ENCODE assay signal across 22 cellular contexts in genomic region chr11:66848671-66849500, GRCh38. TPM values are rescaled to one million over a fixed set of nuclear protein-coding genes. Genes with fewer than 3 reads are reported as not detected.
A peak's percentile ranks its signal among the peaks of the same experiment; 100 is the strongest.
DNase-seq lines count a peak whose midpoint lies in the region; ATAC-seq and TF ChIP-seq lines count a peak whose summit lies in the region.
"Had no signal": no experiment of that assay in that cellular context is flagged by ENCODE, and none has a peak within 500 bp of the region (broad histone marks: within the 10 kb centered on the region; RNA-seq: fewer than 3 reads in every experiment).

No MANE protein-coding gene starts in this region.

- no peaks in the 10 kb centered on the region for H3K9me3 Mint-ChIP-seq in activated CD8-positive, alpha-beta memory T cell treated with anti-CD3 and anti-CD28 coated beads, Interleukin-2, amount 10 ng/mL, durations not matched to agents 7 days and 5 days (ENCODE audit: low read depth)
- H3K9me3 Mint-ChIP-seq: GM23338; T-helper 1 cell treated with Interleukin-12 subunit alpha and Interleukin-12 subunit beta and Interleukin-4 antibody, amounts not matched to agents 30 μg/mL and 1 μg/mL, for 36 hours had no signal

- intact Hi-C loops in IMR-90 (cut with micrococcal nuclease) (no loop called here), sciatic nerve (cut with DNase I) (no loop called here), testis (cut with DNase I; ENCODE audit: low total_unique reads) (no loop called here)

- H2BK120ac ChIP-seq in IMR-90 (ENCODE audit: low read depth, low read length) = no peak overlapping the region

- H3K14ac ChIP-seq in IMR-90 (replicated peaks; ENCODE audit: low read depth, low read length) = no peak overlapping the region

- H3K18ac ChIP-seq in IMR-90 (ENCODE audit: low read depth, low read length) = no peak overlapping the region

- 0 out of 2 replicates have a peak, but pooled peaks have one; percentile 20 for TF ChIP-seq POLR2A in IMR-90 (IDR thresholded peaks at IDR 0.05; ENCODE audit: low read depth, low read length)
- no peak for TF ChIP-seq POLR2A in testis (IDR thresholded peaks at IDR 0.05)

- no peak for ATAC-seq in activated CD8-positive, alpha-beta memory T cell treated with anti-CD3 and anti-CD28 coated beads, Interleukin-2, amount 10 ng/mL, durations not matched to agents 7 days and 5 days
- ATAC-seq in IMR-90 (ENCODE audit: low read depth) (no peak), sciatic nerve (no peak), GM18868 (IDR thresholded peaks at IDR 0.05; ENCODE audit: unreplicated experiment) (no peak)
- ATAC-seq: GM23338; heart right ventricle; stimulated activated naive CD8-positive, alpha-beta T cell treated with anti-CD3 and anti-CD28 coated beads, Interleukin-15, Interleukin-2, amounts not matched to agents 100 U/mL and 50 U/mL, for 24 hours had no signal

- no TSS peak for BruUV-seq in IMR-90 (replicated peaks; lab: Mats Ljungman, UMichigan)

- H4K91ac ChIP-seq in IMR-90 (ENCODE audit: insufficient read depth, low read depth, low read length) = no peak overlapping the region

- no peaks in the 10 kb centered on the region; the same call in 1 of the 2 replicates for H3K9me1 ChIP-seq in IMR-90 (ENCODE audit: insufficient read depth, low read length)

- CTCF ChIA-PET in activated CD8-positive, alpha-beta memory T cell treated with anti-CD3 and anti-CD28 coated beads, Interleukin-2, amount 10 ng/mL, durations not matched to agents 7 days and 5 days (lab: Charles Lee) = no interaction called here
- CTCF ChIA-PET in IMR-90 (lab: Yijun Ruan, JAX) = no interaction called here

- TF ChIP-seq CTCF in IMR-90 (conservative IDR thresholded peaks at IDR 0.05; ENCODE audit: low read depth, low read length) = no peak
- no peak for TF ChIP-seq CTCF in testis (IDR thresholded peaks at IDR 0.05)

- WGBS in IMR-90 (ENCODE audit: extremely low coverage in 2 of 2, insufficient read length in 1 of 2), 2 experiments = 96% methylated on average over 12 of the region's 28 CpGs; no CpG with 5 or more reads in 1 of the 2 experiments
- 64 to 92% methylated on average over 3 to 28 of the region's 28 CpGs for WGBS in testis, 2 donors

- H3K27ac Mint-ChIP-seq in activated CD8-positive, alpha-beta memory T cell treated with anti-CD3 and anti-CD28 coated beads, Interleukin-2, amount 10 ng/mL, durations not matched to agents 7 days and 5 days = no peak overlapping the region
- H3K27ac Mint-ChIP-seq: GM23338; T-helper 1 cell treated with Interleukin-12 subunit alpha and Interleukin-12 subunit beta and Interleukin-4 antibody, amounts not matched to agents 30 μg/mL and 1 μg/mL, for 36 hours had no signal

- H3K4me3 Mint-ChIP-seq in activated CD8-positive, alpha-beta memory T cell treated with anti-CD3 and anti-CD28 coated beads, Interleukin-2, amount 10 ng/mL, durations not matched to agents 7 days and 5 days = no peak overlapping the region
- H3K4me3 Mint-ChIP-seq: GM23338; T-helper 1 cell treated with Interleukin-12 subunit alpha and Interleukin-12 subunit beta and Interleukin-4 antibody, amounts not matched to agents 30 μg/mL and 1 μg/mL, for 36 hours had no signal

- no peak for TF ChIP-seq RAD21 in IMR-90 (IDR thresholded peaks at IDR 0.05; ENCODE audit: low read length)

- no peaks in the 10 kb centered on the region for H3K27me3 ChIP-seq in IMR-90 (ENCODE audit: control insufficient read depth, insufficient read depth, low read length)
- H3K27me3 ChIP-seq in testis = no peaks in the 10 kb centered on the region
- H3K27me3 ChIP-seq: heart right ventricle, transverse colon had no signal

- dilution Hi-C loops in IMR-90 (cut with HindIII; ENCODE audit: low sequenced_read_pairs, unreplicated experiment) = no loop called here

- no peaks in the 10 kb centered on the region for H3K9me3 ChIP-seq in IMR-90 (ENCODE audit: control insufficient read depth, insufficient read depth, low read length)
- H3K9me3 ChIP-seq in testis = no peaks in the 10 kb centered on the region
- H3K9me3 ChIP-seq: heart right ventricle, left ventricle myocardium inferior, transverse colon had no signal

- H3K4me1 Mint-ChIP-seq in activated CD8-positive, alpha-beta memory T cell treated with anti-CD3 and anti-CD28 coated beads, Interleukin-2, amount 10 ng/mL, durations not matched to agents 7 days and 5 days = peaks cover 24% of the 10 kb centered on the region

- no peak overlapping the region for H2BK15ac ChIP-seq in IMR-90 (ENCODE audit: low read depth, low read length)

- H4K20me1 ChIP-seq in IMR-90 (ENCODE audit: insufficient read depth, low read length) = peaks cover 10% of the 10 kb centered on the region; the same call in 1 of the 2 replicates

- H3K4me3 ChIP-seq in IMR-90 (ENCODE audit: insufficient read depth, low read depth, low read length) (no peak overlapping the region), testis (no peak overlapping the region)
- H3K4me3 ChIP-seq: GM23338, heart right ventricle, left ventricle myocardium inferior, transverse colon had no signal

- H3K9ac ChIP-seq in IMR-90 (ENCODE audit: low read depth, low read length) = no peak overlapping the region

- in situ Hi-C loops in IMR-90 (cut with MboI; ENCODE audit: low sequenced_read_pairs) = no loop called here

- no peak overlapping the region for H3K4ac ChIP-seq in IMR-90 (ENCODE audit: low read depth, low read length)

- H2AK5ac ChIP-seq in IMR-90 (ENCODE audit: low read depth, low read length) = no peak overlapping the region

- no peak overlapping the region for H4K5ac ChIP-seq in IMR-90 (ENCODE audit: low read depth, low read length)

- H3K56ac ChIP-seq in IMR-90 (ENCODE audit: extremely low read depth, insufficient read depth, low read length) = no peak overlapping the region

- peaks cover 2% of the 10 kb centered on the region for H3K4me1 ChIP-seq in IMR-90 (ENCODE audit: control insufficient read depth, insufficient read depth, low read length)
- peaks cover 9% of the 10 kb centered on the region for H3K4me1 ChIP-seq in testis

- no peak overlapping the region for H3K4me2 ChIP-seq in IMR-90 (ENCODE audit: low read depth, low read length)
- H3K4me2 ChIP-seq: GM23338 had no signal

- H2BK5ac ChIP-seq in IMR-90 (ENCODE audit: low read depth, low read length, poor library complexity, severe bottlenecking) = no peak overlapping the region

- no peak overlapping the region for H4K8ac ChIP-seq in IMR-90 (ENCODE audit: low read depth in 2 of 2, low read length in 2 of 2)

- H3K27me3 Mint-ChIP-seq in activated CD8-positive, alpha-beta memory T cell treated with anti-CD3 and anti-CD28 coated beads, Interleukin-2, amount 10 ng/mL, durations not matched to agents 7 days and 5 days = no peaks in the 10 kb centered on the region

- no peak overlapping the region for H2BK20ac ChIP-seq in IMR-90 (ENCODE audit: low read depth, low read length)

- no peaks in the 10 kb centered on the region for H3K36me3 Mint-ChIP-seq in activated CD8-positive, alpha-beta memory T cell treated with anti-CD3 and anti-CD28 coated beads, Interleukin-2, amount 10 ng/mL, durations not matched to agents 7 days and 5 days

- H3K79me1 ChIP-seq in IMR-90 (ENCODE audit: low read depth in 1 of 2, low read length in 2 of 2) = peaks cover 4 to 25% of the 10 kb centered on the region in 2 experiments

- no peak overlapping the region for H2AK9ac ChIP-seq in IMR-90 (replicated peaks; ENCODE audit: low read depth, low read length, poor library complexity)

- POLR2A ChIA-PET in IMR-90 (lab: Charles Lee; ENCODE audit: unreplicated experiment) = no interaction called here

- H3K27ac ChIP-seq in IMR-90 (ENCODE audit: insufficient read depth, low read length) = no peak overlapping the region
- no peak overlapping the region for H3K27ac ChIP-seq in testis
- H3K27ac ChIP-seq: heart right ventricle, left ventricle myocardium inferior, transverse colon had no signal

- DNase-seq in activated CD8-positive, alpha-beta memory T cell treated with anti-CD3 and anti-CD28 coated beads, Interleukin-2, amount 10 ng/mL, durations not matched to agents 7 days and 5 days = peak; percentile 32
- no peak for DNase-seq in activated CD8-positive, alpha-beta memory T cell treated with anti-CD3 and anti-CD28 coated beads, Interleukin-2, amount 50 U/mL, for 4 hours
- DNase-seq in IMR-90 (no peak), iPS-NIHi11 (ENCODE audit: low spot score) (peak; percentile 4), sciatic nerve (ENCODE audit: low spot score) (peak; percentile 59), testis (no peak), middle frontal gyrus (ENCODE audit: extremely low spot score, low spot score) (no peak)
- DNase-seq: activated naive CD4-positive, alpha-beta T cell; caudate nucleus; heart right ventricle; left ventricle myocardium inferior; NCI-H1092 treated with DMSO at 0.1 percent for 48 hours; NCI-H2081; NCI-H446; SHP77 treated with DMSO at 0.1 percent for 48 hours; small intestine; stimulated activated CD4-positive, alpha-beta T cell treated with anti-CD3 and anti-CD28 coated beads, Interleukin-4, amount 100 ng/mL, for 24 hours; stimulated activated naive CD8-positive, alpha-beta T cell treated with anti-CD3 and anti-CD28 coated beads, Interleukin-15, Interleukin-2, amounts not matched to agents 100 U/mL and 50 U/mL, for 24 hours; transverse colon had no signal

- no peak overlapping the region for H2AFZ ChIP-seq in IMR-90 (replicated peaks; ENCODE audit: low read length, poor library complexity)
- H2AFZ ChIP-seq: GM23338 had no signal

- peaks cover 54% of the 10 kb centered on the region for H3K36me3 ChIP-seq in IMR-90 (ENCODE audit: control insufficient read depth, insufficient read depth, low read length)
- no peaks in the 10 kb centered on the region for H3K36me3 ChIP-seq in testis (ENCODE audit: low read depth, missing control alignments)
- H3K36me3 ChIP-seq: transverse colon had no signal

- no peak overlapping the region for H3K23ac ChIP-seq in IMR-90 (ENCODE audit: low read depth, low read length)

TF ChIP-seq in IMR-90, 13 proteins besides CTCF, POLR2A, EP300 and RAD21 (continues in another document):
- no peak for TF ChIP-seq SMC3 (IDR thresholded peaks at IDR 0.05; ENCODE audit: low read depth, low read length)

RNA-seq across cellular contexts. Expression of gene RCE1, which starts 5.6 kb away (rescaled TPM):
- 10 to 100 TPM; 24.1 to 25.7 TPM for total RNA-seq in activated CD8-positive, alpha-beta memory T cell treated with anti-CD3 and anti-CD28 coated beads, Interleukin-2, amount 10 ng/mL, durations not matched to agents 7 days and 5 days
- 5.6 and 6.6 TPM in 2 replicates for total RNA-seq in IMR-90 (2012; rRNA removed)
- polyA plus RNA-seq in IMR-90 (2012; rRNA removed) = 19.4 and 21.1 TPM in 2 replicates
- polyA plus RNA-seq in IMR-90 (2012; cell fraction: cytosol; rRNA removed) = 14.3 and 24.4 TPM in 2 replicates
- 41.3 and 99.0 TPM in 2 replicates for polyA plus RNA-seq in IMR-90 (2012; cell fraction: nucleus; rRNA removed; ENCODE audit: low replicate concordance)
- 16.6 TPM for total RNA-seq in sciatic nerve
- 10 to 100 TPM; 54.3 to 56.9 TPM for total RNA-seq in testis
- polyA plus RNA-seq in testis (ENCODE audit: insufficient read depth, low read depth, low replicate concordance) = 26.4 TPM

RNA-seq across cellular contexts. Expression of gene LRFN4, which starts 8.0 kb away (rescaled TPM):
- 10 to 100 TPM; 29.0 to 29.8 TPM for total RNA-seq in activated CD8-positive, alpha-beta memory T cell treated with anti-CD3 and anti-CD28 coated beads, Interleukin-2, amount 10 ng/mL, durations not matched to agents 7 days and 5 days
- total RNA-seq in IMR-90 (2012; rRNA removed) (6.1 and 7.8 TPM in 2 replicates), sciatic nerve (14.5 TPM), testis (10 to 100 TPM; 23.2 to 24.6 TPM)
- polyA plus RNA-seq in IMR-90 (2012; rRNA removed) (18.9 and 24.9 TPM in 2 replicates), testis (ENCODE audit: insufficient read depth, low read depth, low replicate concordance) (27.2 TPM)
- 13.7 and 28.5 TPM in 2 replicates for polyA plus RNA-seq in IMR-90 (2012; cell fraction: cytosol; rRNA removed)
- polyA plus RNA-seq in IMR-90 (2012; cell fraction: nucleus; rRNA removed; ENCODE audit: low replicate concordance) = 33.5 and 98.4 TPM in 2 replicates

Comparison
In these comparisons a context has a peak if more than half of its experiments do, and no peak if none do; other contexts are left out.
1. DNase-seq: peak in activated CD8-positive, alpha-beta memory T cell treated with anti-CD3 and anti-CD28 coated beads, Interleukin-2, amount 10 ng/mL, durations not matched to agents 7 days and 5 days (single experiment), iPS-NIHi11 (single experiment) and sciatic nerve (single experiment); none in activated CD8-positive, alpha-beta memory T cell treated with anti-CD3 and anti-CD28 coated beads, Interleukin-2, amount 50 U/mL, for 4 hours (single experiment), IMR-90 (single experiment), testis (single experiment) and middle frontal gyrus (single experiment).